16 cellular contexts compared by ENCODE assay signal in the genomic region with DNA sequence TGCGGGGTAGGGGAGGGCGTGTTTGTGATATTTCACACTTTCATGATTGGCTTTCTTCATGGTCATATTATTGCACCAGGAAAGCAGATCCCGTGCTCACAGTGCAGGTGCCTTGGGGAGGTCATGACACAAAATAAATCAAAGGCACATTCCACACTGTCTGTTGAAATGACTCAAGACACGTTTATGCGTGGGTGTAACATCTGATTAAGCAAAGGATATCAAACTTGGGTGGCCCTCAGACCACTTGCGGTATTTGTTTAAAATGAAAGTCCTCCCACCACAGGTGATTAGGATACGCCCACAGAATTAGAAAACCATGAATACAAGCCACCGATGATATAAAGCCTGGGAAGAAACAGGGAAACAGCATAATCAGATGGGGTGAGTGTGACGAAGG. TPM values are rescaled to one million over a fixed set of nuclear protein-coding genes. Genes with fewer than 3 reads are reported as not detected.
DNase-seq lines count a peak whose midpoint lies in the region; ATAC-seq, FAIRE-seq and TF ChIP-seq lines count a peak whose summit lies in the region.
"Had no signal": no experiment of that assay in that cellular context is flagged by ENCODE, and none has a peak within 500 bp of the region (broad histone marks: within the 10 kb centered on the region; RNA-seq: fewer than 3 reads in every experiment).

No MANE protein-coding gene starts in this region.

- intact Hi-C loops in psoas muscle (cut with DNase I), result loop anchor here in 1 of 2 donors (5.0 kb wide), 1 partner anchor 51 kb away; no protein-coding TSS in a partner anchor

- TF ChIP-seq CTCF in psoas muscle (IDR thresholded peaks at IDR 0.05) (no peak), suprapubic skin (IDR thresholded peaks at IDR 0.05) (no peak)

- peak; percentile 22 for ATAC-seq in esophagus mucosa
- no peak for ATAC-seq in psoas muscle
- ATAC-seq in GM19455 (IDR thresholded peaks at IDR 0.05; ENCODE audit: unreplicated experiment), result no peak
- ATAC-seq in stimulated activated naive B cell treated with anti-CD40 and anti-IgM and Interleukin-4, amounts not matched to agents 10 μg/mL and 1 μg/mL and 100 μg/mL, for 72 hours (replicated peaks), result no peak

- H3K4me1 Mint-ChIP-seq in stimulated activated naive B cell treated with anti-CD40 and anti-IgM and Interleukin-4, amounts not matched to agents 10 μg/mL and 1 μg/mL and 100 μg/mL, for 72 hours, result no peaks in the 10 kb centered on the region

- H3K36me3 Mint-ChIP-seq in stimulated activated naive B cell treated with anti-CD40 and anti-IgM and Interleukin-4, amounts not matched to agents 10 μg/mL and 1 μg/mL and 100 μg/mL, for 72 hours, result no peaks in the 10 kb centered on the region

- H3K9me3 Mint-ChIP-seq in stimulated activated naive B cell treated with anti-CD40 and anti-IgM and Interleukin-4, amounts not matched to agents 10 μg/mL and 1 μg/mL and 100 μg/mL, for 72 hours, result peaks cover 0 to 2% of the 10 kb centered on the region in 2 donors
- H3K9me3 Mint-ChIP-seq: dendritic cell treated with granulocyte-macrophage colony-stimulating factor and Interleukin-4, amounts not matched to agents 40 ng/mL and 50 ng/mL, for 4 days had no signal

- no peak for TF ChIP-seq POLR2A in suprapubic skin (IDR thresholded peaks at IDR 0.05)

- H3K9me3 ChIP-seq in psoas muscle, result no peaks in the 10 kb centered on the region
- H3K9me3 ChIP-seq in suprapubic skin, result no peaks in the 10 kb centered on the region

- no peak overlapping the region for H3K4me3 ChIP-seq in psoas muscle
- H3K4me3 ChIP-seq in suprapubic skin, result no peak overlapping the region

- FAIRE-seq in RCC 7860 (lab: Jason Lieb, UNC), result no peak

- H3K4me3 Mint-ChIP-seq in stimulated activated naive B cell treated with anti-CD40 and anti-IgM and Interleukin-4, amounts not matched to agents 10 μg/mL and 1 μg/mL and 100 μg/mL, for 72 hours, result no peak overlapping the region
- H3K4me3 Mint-ChIP-seq: dendritic cell treated with granulocyte-macrophage colony-stimulating factor and Interleukin-4, amounts not matched to agents 40 ng/mL and 50 ng/mL, for 4 days had no signal

- H3K27ac ChIP-seq in psoas muscle (peak overlapping the region; percentile 90), suprapubic skin (no peak overlapping the region)
- H3K27ac ChIP-seq: HL-60 had no signal

- peak; percentile 56 for DNase-seq in ELR (ENCODE audit: low read depth)
- peak; percentile 39 for DNase-seq in RCC 7860 (ENCODE audit: low spot score)
- no peak for DNase-seq in psoas muscle
- no peak for DNase-seq in suprapubic skin (ENCODE audit: low spot score in 2 of 2)
- no peak for DNase-seq in stimulated activated naive B cell treated with anti-CD40 and anti-IgM and Interleukin-4, amounts not matched to agents 10 μg/mL and 1 μg/mL and 100 μg/mL, for 72 hours
- no peak for DNase-seq in OCI-M2 (lab: John Stamatoyannopoulos, UW; ENCODE audit: unreplicated experiment)
- DNase-seq: anterior cingulate cortex; C1 segment of cervical spinal cord; NCI-H1417 treated with DMSO at 0.1 percent for 48 hours; NK-92 treated with Interleukin-12 subunit alpha and Interleukin-12 subunit beta, amount 100 ng/mL, for 24 hours; SIG-M5; stimulated activated naive CD4-positive, alpha-beta T cell had no signal

- H3K27ac Mint-ChIP-seq in stimulated activated naive B cell treated with anti-CD40 and anti-IgM and Interleukin-4, amounts not matched to agents 10 μg/mL and 1 μg/mL and 100 μg/mL, for 72 hours, result no peak overlapping the region
- H3K27ac Mint-ChIP-seq: dendritic cell treated with granulocyte-macrophage colony-stimulating factor and Interleukin-4, amounts not matched to agents 40 ng/mL and 50 ng/mL, for 4 days had no signal

- no peaks in the 10 kb centered on the region for H3K27me3 ChIP-seq in psoas muscle (ENCODE audit: insufficient read depth in 3 of 3, low read length in 2 of 3)
- no peaks in the 10 kb centered on the region for H3K27me3 ChIP-seq in suprapubic skin

- no peak for TF ChIP-seq EP300 in suprapubic skin (IDR thresholded peaks at IDR 0.05)

- H3K36me3 ChIP-seq in psoas muscle (ENCODE audit: insufficient read depth in 1 of 2, low read depth in 1 of 2), result peaks cover 0 to 25% of the 10 kb centered on the region in 2 donors
- no peaks in the 10 kb centered on the region for H3K36me3 ChIP-seq in suprapubic skin

- H3K27me3 Mint-ChIP-seq in stimulated activated naive B cell treated with anti-CD40 and anti-IgM and Interleukin-4, amounts not matched to agents 10 μg/mL and 1 μg/mL and 100 μg/mL, for 72 hours, result no peaks in the 10 kb centered on the region
- H3K27me3 Mint-ChIP-seq: dendritic cell treated with granulocyte-macrophage colony-stimulating factor and Interleukin-4, amounts not matched to agents 40 ng/mL and 50 ng/mL, for 4 days had no signal

- H3K4me1 ChIP-seq in psoas muscle (peaks cover 63% of the 10 kb centered on the region), suprapubic skin (peaks cover 16% of the 10 kb centered on the region)

- 48 to 63% (median 56%) methylated on average over 9 of the region's 9 CpGs for WGBS in psoas muscle, 3 donors
- 80% methylated on average over 9 of the region's 9 CpGs for WGBS in suprapubic skin

RNA-seq across cellular contexts. Expression of gene SVIL, which starts 51.1 kb away (rescaled TPM):
- total RNA-seq in esophagus mucosa (79.6 TPM), psoas muscle (1,000 to 10,000 TPM in 2 of 4 donors, 100 to 1,000 TPM in 2; 792 to 1,728 (median 949) TPM), suprapubic skin (100 to 1,000 TPM in 1 of 4 donors, 10 to 100 TPM in 3; 52.9 to 129 (median 72.1) TPM)
- polyA plus RNA-seq in psoas muscle, result 100 to 1,000 TPM in 2 of 3 donors, 10 to 100 TPM in 1; 70.6 to 536 (median 234) TPM

Comparison
In these comparisons a context has a peak if more than half of its experiments do, and no peak if none do; other contexts are left out.
1. DNase-seq: peak in ELR (single experiment) and RCC 7860 (single experiment); none in psoas muscle (0 of 2), suprapubic skin (0 of 2), stimulated activated naive B cell treated with anti-CD40 and anti-IgM and Interleukin-4, amounts not matched to agents 10 μg/mL and 1 μg/mL and 100 μg/mL, for 72 hours (single experiment) and OCI-M2 (single experiment).